Comparison of ENCODE assay signal across 9 cellular contexts in the genomic region with DNA sequence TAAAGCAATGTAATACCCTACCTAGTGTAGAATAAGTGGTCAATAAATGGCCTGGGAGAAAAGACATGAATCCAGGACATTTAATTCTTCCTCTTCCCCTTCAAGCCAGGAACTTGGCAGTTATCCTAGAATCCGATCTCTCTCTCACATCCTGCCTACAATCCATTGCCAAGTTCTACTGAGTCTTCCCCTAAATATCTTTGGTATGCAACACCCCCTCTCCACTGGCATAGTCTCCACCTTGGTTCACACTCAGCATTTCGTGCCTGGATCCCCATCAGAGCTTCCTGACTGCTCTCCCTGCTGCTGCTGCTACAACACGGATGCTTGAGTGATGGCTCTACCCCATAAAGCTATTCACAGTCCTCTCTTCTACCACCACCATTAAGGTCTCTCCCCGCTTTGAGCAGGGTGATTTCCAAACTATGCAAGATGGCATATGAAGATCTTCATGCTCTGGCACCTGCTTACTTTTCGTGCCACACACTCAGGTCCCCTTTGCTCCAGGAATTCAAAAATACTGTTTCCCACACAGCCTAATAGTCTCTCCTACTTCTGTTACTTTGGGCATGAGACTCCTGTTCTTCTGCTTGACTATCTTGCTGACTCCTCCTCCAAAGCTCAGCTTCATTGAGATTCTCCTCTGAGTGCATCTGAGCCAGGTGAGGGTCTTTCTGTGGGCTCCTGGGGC. TPM values are rescaled to one million over a fixed set of nuclear protein-coding genes. Genes with fewer than 3 reads are reported as not detected.
DNase-seq lines count a peak whose midpoint lies in the region; ATAC-seq and TF ChIP-seq lines count a peak whose summit lies in the region.
"Had no signal": no experiment of that assay in that cellular context is flagged by ENCODE, and none has a peak within 500 bp of the region (broad histone marks: within the 10 kb centered on the region; RNA-seq: fewer than 3 reads in every experiment).

No MANE protein-coding gene starts in this region.

- H3K9ac ChIP-seq in fibroblast of lung (ENCODE audit: insufficient read depth, low read length): no peak overlapping the region

- H2AFZ ChIP-seq in fibroblast of lung (ENCODE audit: low read length): no peak overlapping the region

- H3K9me3 ChIP-seq in fibroblast of lung (ENCODE audit: control insufficient read depth, insufficient read depth, low read depth, low read length): no peaks in the 10 kb centered on the region

- H3K4me2 ChIP-seq in fibroblast of lung (ENCODE audit: extremely low read depth, insufficient read depth, low read length): no peak overlapping the region

- no peaks in the 10 kb centered on the region for H3K79me2 ChIP-seq in fibroblast of lung (ENCODE audit: control insufficient read depth, insufficient read depth, low read length)

- H3K27ac ChIP-seq in fibroblast of lung (ENCODE audit: insufficient read depth, low read length): peak overlapping the region; percentile 31
- H3K27ac ChIP-seq: cardiac muscle cell had no signal

- ATAC-seq in HG02798 (IDR thresholded peaks at IDR 0.05; ENCODE audit: poor library complexity, unreplicated experiment) (no peak), GM19397 (IDR thresholded peaks at IDR 0.05; ENCODE audit: unreplicated experiment) (no peak)

- no peak overlapping the region for H3K4me3 ChIP-seq in fibroblast of lung (replicated peaks in 1 of 4; ENCODE audit: control extremely low read depth in 1 of 4, insufficient read depth in 1 of 4, low read depth in 3 of 4, low read length in 4 of 4)
- H3K4me3 ChIP-seq: cardiac muscle cell had no signal

- peaks cover 13% of the 10 kb centered on the region for H3K4me1 ChIP-seq in fibroblast of lung (ENCODE audit: control insufficient read depth, extremely low read depth, insufficient read depth, low read length)

- no peaks in the 10 kb centered on the region for H3K36me3 ChIP-seq in fibroblast of lung (ENCODE audit: control insufficient read depth, insufficient read depth, low read length)
- H3K36me3 ChIP-seq: cardiac muscle cell had no signal

- DNase-seq in GM03348 (ENCODE audit: low spot score): peak; percentile 92
- DNase-seq in RPMI7951 (ENCODE audit: low read depth): peak; percentile 95
- DNase-seq in fibroblast of lung (ENCODE audit: low read depth in 2 of 2): peak; percentile 94 to 99
- peak; percentile 99 for DNase-seq in renal cortical epithelial cell (ENCODE audit: low read depth)
- no peak for DNase-seq in OCI-M1 (lab: John Stamatoyannopoulos, UW)
- no peak for DNase-seq in GM20000 (ENCODE audit: low spot score)

- H3K27me3 ChIP-seq in fibroblast of lung (ENCODE audit: control insufficient read depth, insufficient read depth, low read length): no peaks in the 10 kb centered on the region
- H3K27me3 ChIP-seq: cardiac muscle cell had no signal

- H4K20me1 ChIP-seq in fibroblast of lung (ENCODE audit: control insufficient read depth, extremely low read depth, insufficient read depth, low read length): no peaks in the 10 kb centered on the region

- TF ChIP-seq CTCF in fibroblast of lung (conservative IDR thresholded peaks at IDR 0.05 in 1 of 2, IDR thresholded peaks at IDR 0.05 in 1 of 2; ENCODE audit: low read depth in 1 of 2, low read length in 2 of 2): no peak
- no peak for TF ChIP-seq CTCF in GM20000 (IDR thresholded peaks at IDR 0.05; ENCODE audit: extremely low read depth, missing control alignments)

RNA-seq across cellular contexts. Expression of gene ANK3, which starts 4.8 kb away (rescaled TPM):
- 1.7 and 3.4 TPM in 2 replicates for total RNA-seq in RPMI7951 (2014; rRNA removed; shearing (Covaris generic))
- total RNA-seq in fibroblast of lung (0.50 and 1.3 TPM in 2 replicates), renal cortical epithelial cell (18.8 and 68.6 TPM in 2 replicates)
- 0.79 and 2.7 TPM in 2 replicates for polyA plus RNA-seq in fibroblast of lung
- polyA plus RNA-seq in fibroblast of lung (2012): 0.44 and 1.3 TPM in 2 replicates
- 0.94 and 5.1 TPM in 2 replicates for polyA minus RNA-seq in fibroblast of lung (ENCODE audit: low replicate concordance)

Comparison
In these comparisons a context has a peak if more than half of its experiments do, and no peak if none do; other contexts are left out.
1. DNase-seq: peak in GM03348 (single experiment), RPMI7951 (single experiment), fibroblast of lung (2 of 2) and renal cortical epithelial cell (single experiment); none in OCI-M1 (single experiment) and GM20000 (single experiment).